Comparison of ENCODE assay signal across 36 cellular contexts in the genomic region with DNA sequence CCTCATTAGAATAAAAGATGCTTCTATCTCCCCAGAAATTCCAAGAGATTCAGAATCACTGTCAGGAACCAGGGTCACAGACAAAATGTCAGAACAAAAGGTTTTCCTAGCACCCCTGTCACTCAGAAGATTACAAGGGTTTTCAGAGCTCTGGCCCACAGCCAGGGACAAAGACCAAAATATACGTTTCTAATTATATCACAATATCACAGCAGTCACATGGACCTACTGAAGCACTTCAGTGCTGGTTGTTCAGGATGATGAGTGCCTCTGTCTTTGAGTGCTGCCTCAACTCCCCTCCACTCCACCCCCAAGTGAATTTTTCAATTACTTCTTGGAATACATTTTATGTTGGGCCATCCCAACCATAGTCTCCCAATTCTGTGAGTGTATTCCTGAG. TPM values are rescaled to one million over a fixed set of nuclear protein-coding genes. Genes with fewer than 3 reads are reported as not detected.
DNase-seq lines count a peak whose midpoint lies in the region; ATAC-seq, FAIRE-seq and TF ChIP-seq lines count a peak whose summit lies in the region.
"Had no signal": no experiment of that assay in that cellular context is flagged by ENCODE, and none has a peak within 500 bp of the region (broad histone marks: within the 10 kb centered on the region; RNA-seq: fewer than 3 reads in every experiment).

No MANE protein-coding gene starts in this region.

- no peaks in the 10 kb centered on the region for H3K79me2 ChIP-seq in osteoblast (ENCODE audit: insufficient read depth, low read length)

- no peak overlapping the region for H2AFZ ChIP-seq in osteoblast (ENCODE audit: low read length)

- H3K27me3 ChIP-seq in osteoblast (ENCODE audit: insufficient read depth, low read length) = peaks cover 5% of the 10 kb centered on the region
- H3K27me3 ChIP-seq: colonic mucosa, pancreas, testis had no signal

- no peaks in the 10 kb centered on the region for H4K20me1 ChIP-seq in osteoblast (ENCODE audit: insufficient read depth, low read length)

- peaks cover 16% of the 10 kb centered on the region for H3K4me1 ChIP-seq in osteoblast (ENCODE audit: insufficient read depth, low read length)
- H3K4me1 ChIP-seq: breast epithelium, colonic mucosa, pancreas, testis had no signal

- no peak overlapping the region for H3K27ac ChIP-seq in osteoblast (ENCODE audit: low read depth, low read length)
- H3K27ac ChIP-seq: breast epithelium, colonic mucosa, pancreas, testis, VCaP had no signal

- peak overlapping the region; percentile 64 for H3K4me2 ChIP-seq in osteoblast (ENCODE audit: insufficient read depth, low read length)

- no peaks in the 10 kb centered on the region for H3K9me3 ChIP-seq in osteoblast (ENCODE audit: low read depth, low read length)
- H3K9me3 ChIP-seq: colonic mucosa, pancreas, testis had no signal

- H3K4me3 ChIP-seq in osteoblast (ENCODE audit: insufficient read depth, low read length) = no peak overlapping the region
- H3K4me3 ChIP-seq: colonic mucosa, pancreas, testis had no signal

- no peak for TF ChIP-seq CTCF in osteoblast (IDR thresholded peaks at IDR 0.05; ENCODE audit: extremely low read depth, low read depth, low read length)

- H3K36me3 ChIP-seq in osteoblast (ENCODE audit: insufficient read depth, low read length) = no peaks in the 10 kb centered on the region
- H3K36me3 ChIP-seq: breast epithelium, colonic mucosa, pancreas had no signal

- DNase-seq in NCI-H187 (lab: John Stamatoyannopoulos, UW) (peak; percentile 33 to 34), NCI-H187 treated with DMSO at 0.1 percent for 48 hours (lab: John Stamatoyannopoulos, UW) (no peak), NCI-H2227 treated with DMSO at 0.1 percent for 48 hours (lab: John Stamatoyannopoulos, UW) (peak; percentile 83), Right ventricle myocardium superior (peak; percentile 59), osteoblast (ENCODE audit: insufficient read length, low spot score, missing footprints) (no peak), RCC 7860 (ENCODE audit: low spot score) (no peak), left lobe of liver (ENCODE audit: low spot score) (no peak)
- DNase-seq: 8988T; activated CD4-positive, alpha-beta T cell treated with anti-CD3 and anti-CD28 coated beads, Interleukin-2, amount 10 ng/mL, durations not matched to agents 7 days and 5 days; activated effector memory CD4-positive, alpha-beta T cell treated with Interleukin-2 at 50 U/mL for 16 hours; activated T-cell treated with anti-CD3 and anti-CD28 coated beads, Interleukin-2, amount 50 U/mL, for 1 hour; CD4-positive, CD25-positive, alpha-beta regulatory T cell; colonic mucosa; DND-41; effector CD8-positive, alpha-beta T cell; GF-D8; HCEC 1CT; hypothalamus; Karpas-422; left colon; NCI-H1694 treated with DMSO at 0.1 percent for 48 hours; NCI-H510A; nephron progenitor cell; pancreas; PC-3; SIG-M5; small intestine; stimulated activated naive CD4-positive, alpha-beta T cell; SW 1271; T-helper 9 cell; testis had no signal

- intact Hi-C loops in Right ventricle myocardium superior (cut with DNase I) = no loop called here

- ATAC-seq in Right ventricle myocardium superior (ENCODE audit: poor library complexity) (peak; percentile 91), HG03139 (IDR thresholded peaks at IDR 0.05; ENCODE audit: unreplicated experiment) (no peak), left lobe of liver (no peak)
- ATAC-seq: HepG2, left colon, pancreas, PC-3 had no signal

- FAIRE-seq in RCC 7860 (lab: Jason Lieb, UNC) = no peak
- FAIRE-seq: D721Med, HepG2, pancreas, small intestine had no signal

RNA-seq across cellular contexts. Expression of a gene that starts 21.9 kb away (rescaled TPM):
- 23.5 TPM for total RNA-seq in Right ventricle myocardium superior
- 26.5 and 30.4 TPM in 2 replicates for total RNA-seq in osteoblast
- total RNA-seq in left lobe of liver = 5.1 TPM
- total RNA-seq: HepG2 had no signal

Comparison
In these comparisons a context has a peak if more than half of its experiments do, and no peak if none do; other contexts are left out.
1. DNase-seq: peak in NCI-H187 (2 of 2), NCI-H2227 treated with DMSO at 0.1 percent for 48 hours (single experiment) and Right ventricle myocardium superior (single experiment); none in NCI-H187 treated with DMSO at 0.1 percent for 48 hours (single experiment), osteoblast (single experiment), RCC 7860 (single experiment) and left lobe of liver (single experiment).